ENCODE assay signal across 19 cellular contexts in genomic region chr21:42111470-42111743, GRCh38. TPM values are rescaled to one million over a fixed set of nuclear protein-coding genes. Genes with fewer than 3 reads are reported as not detected.
DNase-seq lines count a peak whose midpoint lies in the region; ATAC-seq and TF ChIP-seq lines count a peak whose summit lies in the region.
"Had no signal": no experiment of that assay in that cellular context is flagged by ENCODE, and none has a peak within 500 bp of the region (broad histone marks: within the 10 kb centered on the region; RNA-seq: fewer than 3 reads in every experiment).

No MANE protein-coding gene starts in this region.

- H2BK120ac ChIP-seq in neuronal stem cell (ENCODE audit: low read depth, low read length) = no peak overlapping the region

- DNase-seq in chondrocyte (ENCODE audit: low spot score) (peak; percentile 57), neuronal stem cell (ENCODE audit: low spot score) (no peak), spleen (peak; percentile 67)
- DNase-seq: AML-193; Caco-2; Calu3; CD4-positive, alpha-beta T cell; CD8-positive, alpha-beta T cell; DMS79 treated with DMSO at 0.1 percent for 48 hours; GF-D8 had no signal

- H3K4me1 ChIP-seq in BLaER1 (peaks cover 91% of the 10 kb centered on the region), neuronal stem cell (ENCODE audit: control insufficient read depth in 2 of 2, insufficient read depth in 1 of 2, low read depth in 1 of 2, low read length in 2 of 2) (no peaks in the 10 kb centered on the region), spleen (peaks cover 3 to 19% (median 15%) of the 10 kb centered on the region in 6 donors)

- H2BK5ac ChIP-seq in neuronal stem cell (ENCODE audit: low read length) = no peak overlapping the region

- no peaks in the 10 kb centered on the region for H3K79me1 ChIP-seq in neuronal stem cell (ENCODE audit: low read depth, low read length)

- H3K9ac ChIP-seq in BLaER1 = no peak overlapping the region
- no peak overlapping the region for H3K9ac ChIP-seq in neuronal stem cell (ENCODE audit: low read depth, low read length, poor library complexity)

- WGBS in neuronal stem cell (ENCODE audit: extremely low coverage in 2 of 2, insufficient read length in 2 of 2, insufficient replicate concordance in 1 of 2), 2 donors = no CpG with 5 or more reads among the region's 8 CpGs
- 67 to 86% (median 80%) methylated on average over 7 to 8 of the region's 8 CpGs for WGBS in spleen, 5 donors

- H3K14ac ChIP-seq in neuronal stem cell (ENCODE audit: low read length) = peak overlapping the region; percentile 50

- no peak overlapping the region for H3K4me3 Mint-ChIP-seq in chondrocyte (ENCODE audit: unreplicated experiment)
- H3K4me3 Mint-ChIP-seq: B cell; CD4-positive, alpha-beta T cell; CD8-positive, alpha-beta T cell had no signal

- H3K27me3 ChIP-seq in BLaER1 (no peaks in the 10 kb centered on the region), neuronal stem cell (ENCODE audit: control insufficient read depth in 3 of 3, insufficient read depth in 3 of 3, low read depth in 1 of 3, low read length in 3 of 3) (peaks cover 0 to 2% (median 0%) of the 10 kb centered on the region in 3 experiments), spleen (replicated peaks in 1 of 7) (peaks cover 0 to 26% (median 0%) of the 10 kb centered on the region in 7 donors)

- no peak overlapping the region for H2BK12ac ChIP-seq in neuronal stem cell (ENCODE audit: low read length)

- H3K4ac ChIP-seq in neuronal stem cell (ENCODE audit: low read length) = no peak overlapping the region

- TF ChIP-seq CTCF in chondrocyte (IDR thresholded peaks at IDR 0.05) (no peak), spleen (IDR thresholded peaks at IDR 0.05 in 8 of 11, conservative IDR thresholded peaks at IDR 0.05 in 3 of 11) (no peak)

- H3K36me3 ChIP-seq in BLaER1 = no peaks in the 10 kb centered on the region
- H3K36me3 ChIP-seq in neuronal stem cell (replicated peaks in 1 of 2; ENCODE audit: control insufficient read depth in 2 of 2, insufficient read depth in 2 of 2, low read length in 2 of 2) = no peaks in the 10 kb centered on the region
- H3K36me3 ChIP-seq in spleen = no peaks in the 10 kb centered on the region

- H3K27ac Mint-ChIP-seq in chondrocyte (ENCODE audit: unreplicated experiment) = no peak overlapping the region
- H3K27ac Mint-ChIP-seq: B cell; CD4-positive, alpha-beta T cell; CD8-positive, alpha-beta T cell had no signal

- H2AFZ ChIP-seq in neuronal stem cell (ENCODE audit: low read length) = no peak overlapping the region

- no peaks in the 10 kb centered on the region for H3K27me3 Mint-ChIP-seq in chondrocyte (ENCODE audit: low read depth)

- H3K9me3 ChIP-seq in BLaER1 (no peaks in the 10 kb centered on the region), neuronal stem cell (replicated peaks in 1 of 2; ENCODE audit: control insufficient read depth in 2 of 2, insufficient read depth in 1 of 2, low read depth in 1 of 2, low read length in 2 of 2) (peaks cover 0 to 2% of the 10 kb centered on the region in 2 donors), spleen (no peaks in the 10 kb centered on the region)
- H3K9me3 ChIP-seq: A549, Caco-2 had no signal

- no peak for ATAC-seq in HG03025 (IDR thresholded peaks at IDR 0.05; ENCODE audit: low FRiP score, unreplicated experiment)
- ATAC-seq in HG03469 (IDR thresholded peaks at IDR 0.05; ENCODE audit: unreplicated experiment) = no peak
- ATAC-seq in HG03378 (IDR thresholded peaks at IDR 0.05; ENCODE audit: unreplicated experiment) = no peak
- ATAC-seq: A549; CD8-positive, alpha-beta T cell had no signal

- no peaks in the 10 kb centered on the region for H4K20me1 ChIP-seq in BLaER1

- H3K4me1 Mint-ChIP-seq in chondrocyte (ENCODE audit: low read depth) = peaks cover 14% of the 10 kb centered on the region

- H3K18ac ChIP-seq in neuronal stem cell (ENCODE audit: low read length) = no peak overlapping the region

- H3K4me2 ChIP-seq in BLaER1 (peak overlapping the region; percentile 98), neuronal stem cell (ENCODE audit: insufficient read depth, low read length, poor library complexity, severe bottlenecking) (no peak overlapping the region)
- H3K4me2 ChIP-seq: A549 had no signal

- no peaks in the 10 kb centered on the region for H3K9me3 Mint-ChIP-seq in chondrocyte (ENCODE audit: low read depth)
- H3K9me3 Mint-ChIP-seq: CD4-positive, alpha-beta T cell; CD8-positive, alpha-beta T cell had no signal

- no peak overlapping the region for H2BK15ac ChIP-seq in neuronal stem cell (ENCODE audit: low read length)

- H3K36me3 Mint-ChIP-seq in chondrocyte (ENCODE audit: low read depth) = no peaks in the 10 kb centered on the region
- H3K36me3 Mint-ChIP-seq: CD8-positive, alpha-beta T cell had no signal

- H4K91ac ChIP-seq in neuronal stem cell (ENCODE audit: low read depth, low read length, poor library complexity) = no peak overlapping the region

- intact Hi-C loops in spleen (cut with DNase I; ENCODE audit: low total_unique reads) = no loop called here

- peak overlapping the region; percentile 81 for H2AK5ac ChIP-seq in neuronal stem cell (ENCODE audit: low read depth, low read length)

- H3K4me3 ChIP-seq in BLaER1 (no peak overlapping the region), neuronal stem cell (ENCODE audit: low read length in 2 of 2) (no peak overlapping the region), spleen (no peak overlapping the region)
- H3K4me3 ChIP-seq: A549 had no signal

- no peak overlapping the region for H3K23ac ChIP-seq in neuronal stem cell (ENCODE audit: low read depth, low read length, poor library complexity)

- H3K27ac ChIP-seq in BLaER1 = peak overlapping the region; percentile 40
- no peak overlapping the region for H3K27ac ChIP-seq in neuronal stem cell (replicated peaks; ENCODE audit: low read length)
- no peak overlapping the region for H3K27ac ChIP-seq in spleen
- H3K27ac ChIP-seq: 22Rv1, A549, C4-2B had no signal

- no peak overlapping the region for H4K8ac ChIP-seq in neuronal stem cell (ENCODE audit: low read depth, low read length)

- no peak for TF ChIP-seq POLR2A in spleen (IDR thresholded peaks at IDR 0.05)

RNA-seq across cellular contexts. Expression of gene UMODL1, which starts 40.3 kb away (rescaled TPM):
- total RNA-seq in chondrocyte (0.29 TPM in 1 of 3 replicates, not detected in the others), spleen (under 1 TPM in 5 of 7 donors, not detected in 2; 0.09 to 0.85 (median 0.28) TPM)
- polyA plus RNA-seq in neuronal stem cell (2013, experiment 1 of 2) = not detected
- not detected for polyA plus RNA-seq in neuronal stem cell (2013, experiment 2 of 2)
- under 1 TPM in 2 of 3 donors, not detected in 1; 0.02 to 0.03 TPM for polyA plus RNA-seq in spleen
- total RNA-seq: A172, Calu3 had no signal
- polyA plus RNA-seq: A549 had no signal
